In the genomic region with DNA sequence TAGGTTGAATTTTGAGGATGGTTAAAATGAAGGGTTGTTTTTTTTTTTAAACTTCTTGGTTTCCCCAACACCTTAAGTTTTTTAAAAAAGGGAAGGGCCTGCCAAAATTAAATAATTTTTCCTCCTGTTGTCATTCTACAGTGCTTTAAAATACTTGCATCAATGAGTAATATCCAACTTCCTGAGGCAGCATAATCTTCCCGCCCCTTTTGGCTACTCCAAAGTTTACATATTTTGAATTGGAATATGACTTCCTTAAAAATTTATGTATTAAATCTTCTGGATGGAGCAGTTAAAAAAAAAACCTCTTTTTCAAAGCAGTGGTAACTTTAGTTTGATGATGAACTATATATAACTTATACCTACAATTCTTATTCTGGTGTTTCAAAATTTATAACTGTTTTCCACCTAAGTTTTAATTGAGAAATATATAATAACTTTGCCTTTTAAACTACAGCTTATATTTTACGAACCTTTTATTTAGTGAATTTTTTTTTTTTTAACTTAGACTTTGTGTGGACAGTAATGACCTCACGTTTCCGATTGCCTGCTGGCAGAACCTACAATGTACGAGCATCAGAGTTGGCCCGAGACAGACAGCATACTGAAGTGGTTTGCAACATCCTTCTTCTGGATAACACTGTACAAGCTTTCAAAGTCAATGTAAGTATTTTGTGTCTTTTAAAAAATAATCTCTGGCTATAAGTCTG, we compare ENCODE assay signal across 1 cellular context.
TF ChIP-seq lines count a peak whose summit lies in the region.

No MANE protein-coding gene starts in this region.

TF ChIP-seq in IMR-90, 13 proteins besides CTCF, POLR2A, EP300 and RAD21:
- TF ChIP-seq CEBPB (IDR thresholded peaks at IDR 0.05; ENCODE audit: low read depth, low read length) = peak; percentile 74
- no peak for TF ChIP-seq MXI1 (IDR thresholded peaks at IDR 0.05; ENCODE audit: borderline replicate concordance, low read depth, low read length)
- TF ChIP-seq MAZ (IDR thresholded peaks at IDR 0.05; ENCODE audit: borderline replicate concordance, low read depth, low read length) = no peak
- peak; percentile 68 for TF ChIP-seq MAFK (IDR thresholded peaks at IDR 0.05; ENCODE audit: low read depth, low read length)
- TF ChIP-seq BHLHE40 (IDR thresholded peaks at IDR 0.05; ENCODE audit: low read depth, low read length) = peak; percentile 82
